ENCODE assay signal across 25 cellular contexts in genomic region chr16:363110-364090, GRCh38. TPM values are rescaled to one million over a fixed set of nuclear protein-coding genes. Genes with fewer than 3 reads are reported as not detected.
A peak's percentile ranks its signal among the peaks of the same experiment; 100 is the strongest.
DNase-seq lines count a peak whose midpoint lies in the region; ATAC-seq and TF ChIP-seq lines count a peak whose summit lies in the region.
"Had no signal": no experiment of that assay in that cellular context is flagged by ENCODE, and none has a peak within 500 bp of the region (broad histone marks: within the 10 kb centered on the region; RNA-seq: fewer than 3 reads in every experiment).

No MANE protein-coding gene starts in this region.

- TF ChIP-seq CTCF in neural progenitor cell (IDR thresholded peaks at IDR 0.05), result no peak
- TF ChIP-seq CTCF in adrenal gland (IDR thresholded peaks at IDR 0.05), result no peak

- intact Hi-C loops in adrenal gland (cut with DNase I), result no loop called here

- H3K27ac Mint-ChIP-seq in neural progenitor cell, result peak overlapping the region; percentile 60
- H3K27ac Mint-ChIP-seq: activated naive CD4-positive, alpha-beta T cell treated with anti-CD3 and anti-CD28 coated beads, Interleukin-2, amount 50 U/mL, for 72 hours; activated T-helper 1 cell treated with anti-CD3 and anti-CD28 coated beads, Interleukin-12 subunit alpha, Interleukin-12 subunit beta, Interleukin-2, Interleukin-4 antibody, amounts not matched to agents 30 ng/mL and 10 ng/mL and 1 ng/mL, durations not matched to agents 14 hours and 24 hours and 36 hours; CD8-positive, alpha-beta memory T cell; mesothelial cell of epicardium; natural killer cell had no signal

- no peak overlapping the region for H3K4me3 Mint-ChIP-seq in neural progenitor cell
- H3K4me3 Mint-ChIP-seq: activated T-helper 1 cell treated with anti-CD3 and anti-CD28 coated beads, Interleukin-12 subunit alpha, Interleukin-12 subunit beta, Interleukin-2, Interleukin-4 antibody, amounts not matched to agents 30 ng/mL and 10 ng/mL and 1 ng/mL, durations not matched to agents 14 hours and 24 hours and 36 hours; CD8-positive, alpha-beta memory T cell; mesothelial cell of epicardium; natural killer cell had no signal

- H3K27me3 ChIP-seq in BLaER1 (no peaks in the 10 kb centered on the region), neural progenitor cell (no peaks in the 10 kb centered on the region), adrenal gland (no peaks in the 10 kb centered on the region)
- H3K27me3 ChIP-seq: MG63 had no signal

- peaks cover 23% of the 10 kb centered on the region for H3K36me3 ChIP-seq in BLaER1
- H3K36me3 ChIP-seq in neural progenitor cell, result no peaks in the 10 kb centered on the region
- peaks cover 0 to 22% of the 10 kb centered on the region in 2 donors for H3K36me3 ChIP-seq in adrenal gland (replicated peaks in 1 of 2)

- H3K9me3 ChIP-seq in BLaER1 (no peaks in the 10 kb centered on the region), neural progenitor cell (ENCODE audit: low read depth) (no peaks in the 10 kb centered on the region), adrenal gland (replicated peaks in 1 of 3) (no peaks in the 10 kb centered on the region)
- H3K9me3 ChIP-seq: heart right ventricle, MG63 had no signal

- H3F3A ChIP-seq in neural progenitor cell (ENCODE audit: low read depth), result no peaks in the 10 kb centered on the region

- H3K9me3 Mint-ChIP-seq in neural progenitor cell, result no peaks in the 10 kb centered on the region
- H3K9me3 Mint-ChIP-seq: activated naive CD4-positive, alpha-beta T cell treated with anti-CD3 and anti-CD28 coated beads, Interleukin-2, amount 50 U/mL, for 72 hours; activated T-helper 1 cell treated with anti-CD3 and anti-CD28 coated beads, Interleukin-12 subunit alpha, Interleukin-12 subunit beta, Interleukin-2, Interleukin-4 antibody, amounts not matched to agents 30 ng/mL and 10 ng/mL and 1 ng/mL, durations not matched to agents 14 hours and 24 hours and 36 hours; CD8-positive, alpha-beta memory T cell; IgD-negative memory B cell; mesothelial cell of epicardium; natural killer cell had no signal

- H3K4me1 ChIP-seq in BLaER1, result peaks cover 62% of the 10 kb centered on the region
- H3K4me1 ChIP-seq in neural progenitor cell, result no peaks in the 10 kb centered on the region
- no peaks in the 10 kb centered on the region for H3K4me1 ChIP-seq in adrenal gland (replicated peaks in 1 of 2)

- 33 to 55% (median 47%) methylated on average over 13 to 32 of the region's 32 CpGs for WGBS in adrenal gland, 4 donors

- DNase-seq in ELF-1 (ENCODE audit: low read depth, low spot score) (peak; percentile 50), neural progenitor cell (ENCODE audit: low spot score) (no peak), DMS153 (lab: John Stamatoyannopoulos, UW) (no peak), adrenal gland (no peak), HuH-7.5 (ENCODE audit: low spot score) (no peak)
- DNase-seq: CD8-positive, alpha-beta memory T cell; DMS79; effector CD8-positive, alpha-beta T cell; erythroblast; foreskin fibroblast; GM23248; heart right ventricle; left colon; MG63; natural killer cell; NCI-H1436; NCI-H2171; NCI-H526 treated with DMSO at 0.1 percent for 48 hours; SIG-M5 had no signal

- no peaks in the 10 kb centered on the region for H3K79me2 ChIP-seq in neural progenitor cell (ENCODE audit: low read depth)

- H3K27ac ChIP-seq in BLaER1 (no peak overlapping the region), neural progenitor cell (no peak overlapping the region), adrenal gland (no peak overlapping the region)
- H3K27ac ChIP-seq: GM23248, heart right ventricle had no signal

- no peak overlapping the region for H3K9ac ChIP-seq in BLaER1
- no peak overlapping the region for H3K9ac ChIP-seq in neural progenitor cell
- H3K9ac ChIP-seq: GM23248 had no signal

- no peak overlapping the region for H2AFZ ChIP-seq in neural progenitor cell (replicated peaks)
- H2AFZ ChIP-seq: GM23248 had no signal

- H3K27me3 Mint-ChIP-seq in neural progenitor cell (ENCODE audit: insufficient read depth, low read depth), result peaks cover 5% of the 10 kb centered on the region

- TF ChIP-seq POLR2A in adrenal gland (IDR thresholded peaks at IDR 0.05), result no peak

- H3K4me2 ChIP-seq in BLaER1 (peak overlapping the region; percentile 67), neural progenitor cell (no peak overlapping the region)

- H3K4me1 Mint-ChIP-seq in neural progenitor cell, result peaks cover 26% of the 10 kb centered on the region

- H4K20me1 ChIP-seq in BLaER1 (peaks cover 11% of the 10 kb centered on the region), neural progenitor cell (ENCODE audit: low read depth) (peaks cover 4% of the 10 kb centered on the region)

- peak; percentile 4; the same call in 2 of the 3 replicates for ATAC-seq in SK-N-SH treated with all-trans-retinoic acid at 6 μM for 48 hours

- peaks cover 2% of the 10 kb centered on the region for H3K36me3 Mint-ChIP-seq in neural progenitor cell
- H3K36me3 Mint-ChIP-seq: activated naive CD4-positive, alpha-beta T cell treated with anti-CD3 and anti-CD28 coated beads, Interleukin-2, amount 50 U/mL, for 72 hours; IgD-negative memory B cell; natural killer cell had no signal

- H3K4me3 ChIP-seq in BLaER1 (no peak overlapping the region), neural progenitor cell (no peak overlapping the region), adrenal gland (no peak overlapping the region)
- H3K4me3 ChIP-seq: GM23248, heart right ventricle, MG63 had no signal

TF ChIP-seq in SK-N-SH treated with all-trans-retinoic acid at 6 μM for 48 hours, 23 proteins besides CTCF, POLR2A, EP300 and RAD21:
- no peak for TF ChIP-seq OSR1 (CRISPR knock-in tag; IDR thresholded peaks at IDR 0.05)
- TF ChIP-seq, protein P1, sequence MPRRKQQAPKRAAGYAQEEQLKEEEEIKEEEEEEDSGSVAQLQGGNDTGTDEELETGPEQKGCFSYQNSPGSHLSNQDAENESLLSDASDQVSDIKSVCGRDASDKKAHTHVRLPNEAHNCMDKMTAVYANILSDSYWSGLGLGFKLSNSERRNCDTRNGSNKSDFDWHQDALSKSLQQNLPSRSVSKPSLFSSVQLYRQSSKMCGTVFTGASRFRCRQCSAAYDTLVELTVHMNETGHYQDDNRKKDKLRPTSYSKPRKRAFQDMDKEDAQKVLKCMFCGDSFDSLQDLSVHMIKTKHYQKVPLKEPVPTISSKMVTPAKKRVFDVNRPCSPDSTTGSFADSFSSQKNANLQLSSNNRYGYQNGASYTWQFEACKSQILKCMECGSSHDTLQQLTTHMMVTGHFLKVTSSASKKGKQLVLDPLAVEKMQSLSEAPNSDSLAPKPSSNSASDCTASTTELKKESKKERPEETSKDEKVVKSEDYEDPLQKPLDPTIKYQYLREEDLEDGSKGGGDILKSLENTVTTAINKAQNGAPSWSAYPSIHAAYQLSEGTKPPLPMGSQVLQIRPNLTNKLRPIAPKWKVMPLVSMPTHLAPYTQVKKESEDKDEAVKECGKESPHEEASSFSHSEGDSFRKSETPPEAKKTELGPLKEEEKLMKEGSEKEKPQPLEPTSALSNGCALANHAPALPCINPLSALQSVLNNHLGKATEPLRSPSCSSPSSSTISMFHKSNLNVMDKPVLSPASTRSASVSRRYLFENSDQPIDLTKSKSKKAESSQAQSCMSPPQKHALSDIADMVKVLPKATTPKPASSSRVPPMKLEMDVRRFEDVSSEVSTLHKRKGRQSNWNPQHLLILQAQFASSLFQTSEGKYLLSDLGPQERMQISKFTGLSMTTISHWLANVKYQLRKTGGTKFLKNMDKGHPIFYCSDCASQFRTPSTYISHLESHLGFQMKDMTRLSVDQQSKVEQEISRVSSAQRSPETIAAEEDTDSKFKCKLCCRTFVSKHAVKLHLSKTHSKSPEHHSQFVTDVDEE (CRISPR knock-in tag; IDR thresholded peaks at IDR 0.05), result no peak
- TF ChIP-seq ZNF70 (CRISPR knock-in tag; IDR thresholded peaks at IDR 0.05), result no peak
- no peak for TF ChIP-seq GLIS3 (CRISPR knock-in tag; IDR thresholded peaks at IDR 0.05)
- no peak for TF ChIP-seq ISL1 (CRISPR knock-in tag; IDR thresholded peaks at IDR 0.05)
TF ChIP-seq in SK-N-SH treated with all-trans-retinoic acid at 6 μM for 48 hours: peak in this region for 0.

RNA-seq across cellular contexts. Expression of gene MRPL28, which starts 6.9 kb away (rescaled TPM):
- total RNA-seq in neural progenitor cell (ENCODE audit: low replicate concordance) (82.2 and 138 TPM in 2 replicates), adrenal gland (100 to 1,000 TPM in 3 of 8 donors, 10 to 100 TPM in 5; 65.2 to 132 (median 81.4) TPM)
- 100 to 1,000 TPM in 2 of 3 donors, 10 to 100 TPM in 1; 42.9 to 155 (median 123) TPM for polyA plus RNA-seq in adrenal gland

RNA-seq across cellular contexts. Expression of gene AXIN1, which starts 10.9 kb away (rescaled TPM):
- 19.6 and 35.4 TPM in 2 replicates for total RNA-seq in neural progenitor cell (ENCODE audit: low replicate concordance)
- 10 to 100 TPM; 13.7 to 22.4 (median 20.4) TPM for total RNA-seq in adrenal gland
- 10 to 100 TPM in 2 of 3 donors, 1 to 10 TPM in 1; 5.6 to 16.3 (median 13.8) TPM for polyA plus RNA-seq in adrenal gland

RNA-seq across cellular contexts. Expression of gene PGAP6, which starts 18.4 kb away (rescaled TPM):
- total RNA-seq in neural progenitor cell (ENCODE audit: low replicate concordance) (16.7 and 49.5 TPM in 2 replicates), adrenal gland (10 to 100 TPM; 31.7 to 66.7 (median 47.5) TPM)
- 10 to 100 TPM; 18.2 to 55.5 (median 39.0) TPM for polyA plus RNA-seq in adrenal gland

RNA-seq across cellular contexts. Expression of gene NME4, which starts 33.6 kb away (rescaled TPM):
- total RNA-seq in neural progenitor cell (ENCODE audit: low replicate concordance), result 93.3 and 236 TPM in 2 replicates
- total RNA-seq in adrenal gland, result 100 to 1,000 TPM; 127 to 214 (median 157) TPM
- 100 to 1,000 TPM in 2 of 3 donors, 10 to 100 TPM in 1; 67.8 to 492 (median 347) TPM for polyA plus RNA-seq in adrenal gland

RNA-seq across cellular contexts. Expression of gene DECR2, which starts 38.3 kb away (rescaled TPM):
- 7.1 and 24.3 TPM in 2 replicates for total RNA-seq in neural progenitor cell (ENCODE audit: low replicate concordance)
- total RNA-seq in adrenal gland, result 10 to 100 TPM; 29.6 to 65.5 (median 41.7) TPM
- polyA plus RNA-seq in adrenal gland, result 100 to 1,000 TPM in 2 of 3 donors, 1 to 10 TPM in 1; 5.9 to 143 (median 105) TPM
